11 cellular contexts compared by ENCODE assay signal in the genomic region with DNA sequence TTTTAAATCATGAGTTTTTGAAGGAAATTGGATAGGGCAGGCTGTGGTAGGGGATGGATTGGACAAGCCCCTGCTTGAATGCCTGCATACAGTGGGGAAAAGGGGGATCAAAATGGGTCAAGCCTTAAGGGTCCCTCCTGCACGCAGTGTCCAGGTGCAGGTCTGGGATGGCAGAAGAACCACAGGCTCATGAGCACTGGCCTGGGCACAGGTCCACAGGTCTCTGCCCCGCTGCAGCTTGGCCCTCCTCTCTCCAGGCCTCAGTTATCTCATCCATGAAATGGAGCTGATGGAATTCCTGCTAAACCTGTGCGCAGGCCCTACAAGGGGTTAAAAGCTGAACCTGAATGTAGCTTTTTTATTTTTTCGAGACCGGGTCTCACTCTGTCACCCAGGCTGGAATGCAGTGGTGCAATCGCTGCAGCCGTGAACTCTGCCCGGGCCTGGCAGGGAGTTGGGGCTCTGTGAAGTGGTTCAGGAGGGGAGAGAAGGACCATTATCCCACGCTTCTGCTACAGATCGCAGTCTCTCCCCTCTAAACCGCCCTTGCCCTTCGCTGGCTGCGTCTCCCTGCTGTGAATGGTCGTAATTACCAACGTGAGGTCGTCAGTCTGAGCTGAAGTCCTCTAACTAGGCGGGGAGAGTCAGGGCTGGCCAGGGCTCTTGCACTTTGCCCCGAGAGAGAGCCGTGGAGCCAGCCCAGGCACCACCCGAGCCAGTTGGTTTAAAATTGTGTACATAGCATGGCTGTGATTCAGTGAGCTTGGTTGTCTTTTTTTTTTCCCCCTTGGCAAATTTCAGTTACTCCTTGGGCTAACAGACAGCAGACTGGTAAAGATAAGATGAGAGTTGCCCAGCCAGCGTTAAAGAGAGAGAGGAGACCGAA.
A peak's percentile ranks its signal among the peaks of the same experiment; 100 is the strongest.
DNase-seq lines count a peak whose midpoint lies in the region; ATAC-seq and TF ChIP-seq lines count a peak whose summit lies in the region.
"Had no signal": no experiment of that assay in that cellular context is flagged by ENCODE, and none has a peak within 500 bp of the region (broad histone marks: within the 10 kb centered on the region; RNA-seq: fewer than 3 reads in every experiment).

No MANE protein-coding gene starts in this region.

- H3K4me3 ChIP-seq in HUES48 (ENCODE audit: low read depth, low read length) (no peak overlapping the region), choroid plexus epithelial cell (ENCODE audit: low read depth, low read length) (no peak overlapping the region), skeletal muscle tissue (ENCODE audit: low read length in 3 of 3) (peak overlapping the region in 1 of 3 donors; percentile 35), H7 (ENCODE audit: insufficient read depth, low read depth, low read length) (no peak overlapping the region), WERI-Rb-1 (ENCODE audit: low read depth, low read length) (no peak overlapping the region)
- H3K4me3 ChIP-seq: dorsolateral prefrontal cortex had no signal

- H3K27ac ChIP-seq in HUES48 (ENCODE audit: low read depth, low read length) (peak overlapping the region; percentile 39), skeletal muscle tissue (ENCODE audit: low read depth, low read length) (peak overlapping the region; percentile 54), WERI-Rb-1 (no peak overlapping the region)

- TF ChIP-seq CTCF in choroid plexus epithelial cell (conservative IDR thresholded peaks at IDR 0.05; ENCODE audit: low read depth, low read length) = no peak
- no peak for TF ChIP-seq CTCF in WERI-Rb-1 (IDR thresholded peaks at IDR 0.05; ENCODE audit: low read depth, low read length)

- H3K4me1 ChIP-seq in HUES48 (ENCODE audit: control insufficient read depth, insufficient read depth, low read length) (0 out of 2 replicates have a peak, but pooled peaks cover 2% of the 10 kb centered on the region), skeletal muscle tissue (ENCODE audit: control insufficient read depth in 3 of 3, insufficient read depth in 3 of 3, low read length in 3 of 3) (peaks cover 10 to 13% (median 12%) of the 10 kb centered on the region in 3 donors)

- peak; percentile 71 for DNase-seq in choroid plexus epithelial cell (ENCODE audit: low read depth)
- DNase-seq in left kidney (ENCODE audit: low read depth, low spot score) = peak; percentile 73
- no peak for DNase-seq in MV-4-11 (lab: John Stamatoyannopoulos, UW)
- no peak for DNase-seq in H7
- DNase-seq in WERI-Rb-1 = no peak
- DNase-seq: dorsolateral prefrontal cortex, Kasumi-1, SHP77 treated with DMSO at 0.1 percent for 48 hours had no signal

- no peaks in the 10 kb centered on the region for H3K27me3 ChIP-seq in HUES48 (ENCODE audit: control insufficient read depth, insufficient read depth, low read length)
- no peaks in the 10 kb centered on the region for H3K27me3 ChIP-seq in skeletal muscle tissue (ENCODE audit: control insufficient read depth in 3 of 3, insufficient read depth in 3 of 3, low read length in 3 of 3)
- no peaks in the 10 kb centered on the region for H3K27me3 ChIP-seq in H7 (ENCODE audit: control insufficient read depth, insufficient read depth, low read length)
- H3K27me3 ChIP-seq in WERI-Rb-1 (ENCODE audit: insufficient read depth, low read depth, severe bottlenecking) = no peaks in the 10 kb centered on the region
- H3K27me3 ChIP-seq: dorsolateral prefrontal cortex had no signal

- H3K9me3 ChIP-seq in HUES48 (ENCODE audit: control insufficient read depth, insufficient read depth, low read length) (no peaks in the 10 kb centered on the region), skeletal muscle tissue (ENCODE audit: control insufficient read depth in 3 of 3, low read length in 3 of 3) (no peaks in the 10 kb centered on the region), WERI-Rb-1 (ENCODE audit: severe bottlenecking) (no peaks in the 10 kb centered on the region)

- no peak overlapping the region for H3K9ac ChIP-seq in HUES48 (ENCODE audit: low read depth, low read length)
- H3K9ac ChIP-seq in skeletal muscle tissue (ENCODE audit: low read depth in 1 of 3, low read length in 3 of 3) = peak overlapping the region in 2 of 3 donors; percentile 38 to 57

- no peak for ATAC-seq in GM21825 (IDR thresholded peaks at IDR 0.05; ENCODE audit: unreplicated experiment)

- H3K36me3 ChIP-seq in HUES48 (ENCODE audit: control insufficient read depth, insufficient read depth, low read length) (no peaks in the 10 kb centered on the region), skeletal muscle tissue (ENCODE audit: control insufficient read depth in 3 of 3, insufficient read depth in 3 of 3, low read length in 3 of 3) (peaks cover 0 to 3% (median 0%) of the 10 kb centered on the region in 3 donors), H7 (replicated peaks; ENCODE audit: control insufficient read depth, insufficient read depth, low read length) (no peaks in the 10 kb centered on the region), WERI-Rb-1 (peaks cover 35% of the 10 kb centered on the region)

Comparison
In these comparisons a context has a peak if more than half of its experiments do, and no peak if none do; other contexts are left out.
1. DNase-seq: peak in choroid plexus epithelial cell (single experiment) and left kidney (single experiment); none in MV-4-11 (single experiment), H7 (single experiment) and WERI-Rb-1 (single experiment).